Comparison of ENCODE assay signal across 1 cellular context in the genomic region with DNA sequence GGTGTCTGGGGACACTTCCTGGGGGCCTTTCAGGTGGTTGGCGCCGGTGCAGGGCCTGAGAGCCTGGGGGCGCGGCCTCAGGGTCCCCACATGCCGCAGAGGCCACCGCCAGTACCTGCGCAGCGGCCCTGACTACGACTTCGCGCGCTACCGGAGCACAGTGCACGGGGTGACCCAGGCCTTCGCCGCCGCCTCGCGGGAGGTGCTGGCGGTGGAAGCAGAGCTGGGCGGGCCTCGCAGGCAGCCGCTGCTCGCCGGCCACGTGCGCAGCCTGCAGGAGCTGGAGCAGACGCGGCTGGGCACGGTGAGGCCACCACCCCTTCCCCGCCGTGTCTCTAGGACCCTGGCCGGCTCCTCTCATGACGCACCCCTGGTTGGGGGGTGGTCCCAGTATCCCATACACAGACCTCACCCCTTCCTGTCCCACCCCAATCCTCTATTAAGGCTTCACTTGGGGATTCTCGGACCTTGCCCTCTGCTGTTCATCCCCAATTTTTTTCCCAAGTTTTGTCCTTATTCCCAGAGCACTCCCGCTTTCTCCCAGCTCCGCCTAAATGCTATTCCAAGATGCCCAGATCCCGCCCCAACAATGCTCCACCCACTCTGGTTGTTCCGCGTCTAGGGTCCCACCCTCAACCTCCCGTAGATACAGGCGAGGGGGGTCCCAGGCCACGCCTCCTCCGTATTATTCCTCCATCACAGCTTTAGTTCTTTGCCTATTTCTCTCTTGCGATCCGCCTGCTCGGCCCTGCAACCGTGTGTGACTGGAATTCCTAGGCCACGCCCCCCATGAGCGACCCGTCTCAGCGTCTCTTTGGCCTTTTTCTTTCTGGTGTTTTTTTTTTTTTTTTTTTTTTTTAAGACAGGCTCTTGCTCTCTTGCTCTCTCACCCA.
A peak's percentile ranks its signal among the peaks of the same experiment; 100 is the strongest.
TF ChIP-seq lines count a peak whose summit lies in the region.

No MANE protein-coding gene starts in this region.

TF ChIP-seq in HepG2, 621 proteins besides CTCF, POLR2A, EP300 and RAD21 (continued from another document and continues in another):
- TF ChIP-seq ZNF430 (CRISPR knock-in tag; IDR thresholded peaks at IDR 0.05) (peak; percentile 93; the same call in 1 of the 2 replicates), HNRNPLL (IDR thresholded peaks at IDR 0.05; ENCODE audit: low read depth, low read length, poor library complexity, severe bottlenecking) (peak; percentile 76), CBFB (CRISPR knock-in tag; IDR thresholded peaks at IDR 0.05) (no peak), DR1 (CRISPR knock-in tag; IDR thresholded peaks at IDR 0.05) (peak; percentile 72), ZBTB20 (CRISPR knock-in tag; IDR thresholded peaks at IDR 0.05; ENCODE audit: borderline replicate concordance, low read depth) (peak; percentile 46; the same call in 1 of the 2 replicates), ZNF468 (CRISPR knock-in tag; IDR thresholded peaks at IDR 0.05) (peak; percentile 99), SMAD9 (CRISPR knock-in tag; IDR thresholded peaks at IDR 0.05) (0 out of 2 replicates have a peak, but pooled peaks have one; percentile 75), ZFYVE20 (CRISPR knock-in tag; IDR thresholded peaks at IDR 0.05; ENCODE audit: borderline replicate concordance, low read depth) (peak; percentile 94), CENPT (CRISPR knock-in tag; IDR thresholded peaks at IDR 0.05; ENCODE audit: low read depth) (peak; percentile 99), ZNF224 (CRISPR knock-in tag; IDR thresholded peaks at IDR 0.05) (peak; percentile 98), RBFOX2 (IDR thresholded peaks at IDR 0.05; ENCODE audit: low read depth, low read length) (peak; percentile 10), ZNF746 (CRISPR knock-in tag; IDR thresholded peaks at IDR 0.05) (peak; percentile 52; the same call in 1 of the 2 replicates), SALL1 (CRISPR knock-in tag; IDR thresholded peaks at IDR 0.05) (peak; percentile 94), ZNF557 (CRISPR knock-in tag; IDR thresholded peaks at IDR 0.05) (peak; percentile 74), ZNF326 (CRISPR knock-in tag; IDR thresholded peaks at IDR 0.05; ENCODE audit: borderline replicate concordance) (peak; percentile 38; the same call in 1 of the 2 replicates), ZNF160 (CRISPR knock-in tag; IDR thresholded peaks at IDR 0.05) (peak; percentile 85; the same call in 1 of the 2 replicates), HOXA3 (CRISPR knock-in tag; IDR thresholded peaks at IDR 0.05) (peak; percentile 91), FOXC1 (CRISPR knock-in tag; IDR thresholded peaks at IDR 0.05; ENCODE audit: borderline replicate concordance) (peak; percentile 94), ZNF343 (CRISPR knock-in tag; IDR thresholded peaks at IDR 0.05) (peak; percentile 83; the same call in 1 of the 2 replicates), SMAD3 (CRISPR knock-in tag; IDR thresholded peaks at IDR 0.05) (no peak), ZNF547 (CRISPR knock-in tag; IDR thresholded peaks at IDR 0.05) (peak; percentile 83; the same call in 1 of the 2 replicates), ZNF331 (CRISPR knock-in tag; IDR thresholded peaks at IDR 0.05) (peak; percentile 87), TARDBP (CRISPR knock-in tag; IDR thresholded peaks at IDR 0.05) (peak; percentile 21), ARNT2 (CRISPR knock-in tag; IDR thresholded peaks at IDR 0.05; ENCODE audit: low read depth) (peak; percentile 98), ZNF354B (CRISPR knock-in tag; IDR thresholded peaks at IDR 0.05) (peak; percentile 99), FOSL2 (CRISPR knock-in tag; IDR thresholded peaks at IDR 0.05) (peak; percentile 32; the same call in 1 of the 2 replicates), ZNF274 (CRISPR knock-in tag; IDR thresholded peaks at IDR 0.05) (peak; percentile 98), GZF1 (CRISPR knock-in tag; IDR thresholded peaks at IDR 0.05) (peak; percentile 88; the same call in 1 of the 2 replicates), NFYC (CRISPR knock-in tag; IDR thresholded peaks at IDR 0.05) (peak; percentile 29; the same call in 1 of the 2 replicates)
- TF ChIP-seq, protein P1, sequence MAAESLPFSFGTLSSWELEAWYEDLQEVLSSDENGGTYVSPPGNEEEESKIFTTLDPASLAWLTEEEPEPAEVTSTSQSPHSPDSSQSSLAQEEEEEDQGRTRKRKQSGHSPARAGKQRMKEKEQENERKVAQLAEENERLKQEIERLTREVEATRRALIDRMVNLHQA (CRISPR knock-in tag; IDR thresholded peaks at IDR 0.05): no peak
- TF ChIP-seq, protein P2, sequence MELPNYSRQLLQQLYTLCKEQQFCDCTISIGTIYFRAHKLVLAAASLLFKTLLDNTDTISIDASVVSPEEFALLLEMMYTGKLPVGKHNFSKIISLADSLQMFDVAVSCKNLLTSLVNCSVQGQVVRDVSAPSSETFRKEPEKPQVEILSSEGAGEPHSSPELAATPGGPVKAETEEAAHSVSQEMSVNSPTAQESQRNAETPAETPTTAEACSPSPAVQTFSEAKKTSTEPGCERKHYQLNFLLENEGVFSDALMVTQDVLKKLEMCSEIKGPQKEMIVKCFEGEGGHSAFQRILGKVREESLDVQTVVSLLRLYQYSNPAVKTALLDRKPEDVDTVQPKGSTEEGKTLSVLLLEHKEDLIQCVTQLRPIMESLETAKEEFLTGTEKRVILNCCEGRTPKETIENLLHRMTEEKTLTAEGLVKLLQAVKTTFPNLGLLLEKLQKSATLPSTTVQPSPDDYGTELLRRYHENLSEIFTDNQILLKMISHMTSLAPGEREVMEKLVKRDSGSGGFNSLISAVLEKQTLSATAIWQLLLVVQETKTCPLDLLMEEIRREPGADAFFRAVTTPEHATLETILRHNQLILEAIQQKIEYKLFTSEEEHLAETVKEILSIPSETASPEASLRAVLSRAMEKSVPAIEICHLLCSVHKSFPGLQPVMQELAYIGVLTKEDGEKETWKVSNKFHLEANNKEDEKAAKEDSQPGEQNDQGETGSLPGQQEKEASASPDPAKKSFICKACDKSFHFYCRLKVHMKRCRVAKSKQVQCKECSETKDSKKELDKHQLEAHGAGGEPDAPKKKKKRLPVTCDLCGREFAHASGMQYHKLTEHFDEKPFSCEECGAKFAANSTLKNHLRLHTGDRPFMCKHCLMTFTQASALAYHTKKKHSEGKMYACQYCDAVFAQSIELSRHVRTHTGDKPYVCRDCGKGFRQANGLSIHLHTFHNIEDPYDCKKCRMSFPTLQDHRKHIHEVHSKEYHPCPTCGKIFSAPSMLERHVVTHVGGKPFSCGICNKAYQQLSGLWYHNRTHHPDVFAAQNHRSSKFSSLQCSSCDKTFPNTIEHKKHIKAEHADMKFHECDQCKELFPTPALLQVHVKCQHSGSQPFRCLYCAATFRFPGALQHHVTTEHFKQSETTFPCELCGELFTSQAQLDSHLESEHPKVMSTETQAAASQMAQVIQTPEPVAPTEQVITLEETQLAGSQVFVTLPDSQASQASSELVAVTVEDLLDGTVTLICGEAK (IDR thresholded peaks at IDR 0.05): no peak
- TF ChIP-seq, protein P2 (CRISPR knock-in tag; IDR thresholded peaks at IDR 0.05): peak; percentile 88
- TF ChIP-seq, protein P3, sequence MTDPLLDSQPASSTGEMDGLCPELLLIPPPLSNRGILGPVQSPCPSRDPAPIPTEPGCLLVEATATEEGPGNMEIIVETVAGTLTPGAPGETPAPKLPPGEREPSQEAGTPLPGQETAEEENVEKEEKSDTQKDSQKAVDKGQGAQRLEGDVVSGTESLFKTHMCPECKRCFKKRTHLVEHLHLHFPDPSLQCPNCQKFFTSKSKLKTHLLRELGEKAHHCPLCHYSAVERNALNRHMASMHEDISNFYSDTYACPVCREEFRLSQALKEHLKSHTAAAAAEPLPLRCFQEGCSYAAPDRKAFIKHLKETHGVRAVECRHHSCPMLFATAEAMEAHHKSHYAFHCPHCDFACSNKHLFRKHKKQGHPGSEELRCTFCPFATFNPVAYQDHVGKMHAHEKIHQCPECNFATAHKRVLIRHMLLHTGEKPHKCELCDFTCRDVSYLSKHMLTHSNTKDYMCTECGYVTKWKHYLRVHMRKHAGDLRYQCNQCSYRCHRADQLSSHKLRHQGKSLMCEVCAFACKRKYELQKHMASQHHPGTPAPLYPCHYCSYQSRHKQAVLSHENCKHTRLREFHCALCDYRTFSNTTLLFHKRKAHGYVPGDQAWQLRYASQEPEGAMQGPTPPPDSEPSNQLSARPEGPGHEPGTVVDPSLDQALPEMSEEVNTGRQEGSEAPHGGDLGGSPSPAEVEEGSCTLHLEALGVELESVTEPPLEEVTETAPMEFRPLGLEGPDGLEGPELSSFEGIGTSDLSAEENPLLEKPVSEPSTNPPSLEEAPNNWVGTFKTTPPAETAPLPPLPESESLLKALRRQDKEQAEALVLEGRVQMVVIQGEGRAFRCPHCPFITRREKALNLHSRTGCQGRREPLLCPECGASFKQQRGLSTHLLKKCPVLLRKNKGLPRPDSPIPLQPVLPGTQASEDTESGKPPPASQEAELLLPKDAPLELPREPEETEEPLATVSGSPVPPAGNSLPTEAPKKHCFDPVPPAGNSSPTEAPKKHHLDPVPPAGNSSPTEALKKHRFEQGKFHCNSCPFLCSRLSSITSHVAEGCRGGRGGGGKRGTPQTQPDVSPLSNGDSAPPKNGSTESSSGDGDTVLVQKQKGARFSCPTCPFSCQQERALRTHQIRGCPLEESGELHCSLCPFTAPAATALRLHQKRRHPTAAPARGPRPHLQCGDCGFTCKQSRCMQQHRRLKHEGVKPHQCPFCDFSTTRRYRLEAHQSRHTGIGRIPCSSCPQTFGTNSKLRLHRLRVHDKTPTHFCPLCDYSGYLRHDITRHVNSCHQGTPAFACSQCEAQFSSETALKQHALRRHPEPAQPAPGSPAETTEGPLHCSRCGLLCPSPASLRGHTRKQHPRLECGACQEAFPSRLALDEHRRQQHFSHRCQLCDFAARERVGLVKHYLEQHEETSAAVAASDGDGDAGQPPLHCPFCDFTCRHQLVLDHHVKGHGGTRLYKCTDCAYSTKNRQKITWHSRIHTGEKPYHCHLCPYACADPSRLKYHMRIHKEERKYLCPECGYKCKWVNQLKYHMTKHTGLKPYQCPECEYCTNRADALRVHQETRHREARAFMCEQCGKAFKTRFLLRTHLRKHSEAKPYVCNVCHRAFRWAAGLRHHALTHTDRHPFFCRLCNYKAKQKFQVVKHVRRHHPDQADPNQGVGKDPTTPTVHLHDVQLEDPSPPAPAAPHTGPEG (CRISPR knock-in tag; IDR thresholded peaks at IDR 0.05): peak; percentile 87
- TF ChIP-seq, protein P4, sequence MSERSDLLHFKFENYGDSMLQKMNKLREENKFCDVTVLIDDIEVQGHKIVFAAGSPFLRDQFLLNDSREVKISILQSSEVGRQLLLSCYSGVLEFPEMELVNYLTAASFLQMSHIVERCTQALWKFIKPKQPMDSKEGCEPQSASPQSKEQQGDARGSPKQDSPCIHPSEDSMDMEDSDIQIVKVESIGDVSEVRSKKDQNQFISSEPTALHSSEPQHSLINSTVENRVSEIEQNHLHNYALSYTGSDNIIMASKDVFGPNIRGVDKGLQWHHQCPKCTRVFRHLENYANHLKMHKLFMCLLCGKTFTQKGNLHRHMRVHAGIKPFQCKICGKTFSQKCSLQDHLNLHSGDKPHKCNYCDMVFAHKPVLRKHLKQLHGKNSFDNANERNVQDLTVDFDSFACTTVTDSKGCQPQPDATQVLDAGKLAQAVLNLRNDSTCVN (CRISPR knock-in tag; IDR thresholded peaks at IDR 0.05; ENCODE audit: borderline replicate concordance): peak; percentile 92
- TF ChIP-seq, protein P5, sequence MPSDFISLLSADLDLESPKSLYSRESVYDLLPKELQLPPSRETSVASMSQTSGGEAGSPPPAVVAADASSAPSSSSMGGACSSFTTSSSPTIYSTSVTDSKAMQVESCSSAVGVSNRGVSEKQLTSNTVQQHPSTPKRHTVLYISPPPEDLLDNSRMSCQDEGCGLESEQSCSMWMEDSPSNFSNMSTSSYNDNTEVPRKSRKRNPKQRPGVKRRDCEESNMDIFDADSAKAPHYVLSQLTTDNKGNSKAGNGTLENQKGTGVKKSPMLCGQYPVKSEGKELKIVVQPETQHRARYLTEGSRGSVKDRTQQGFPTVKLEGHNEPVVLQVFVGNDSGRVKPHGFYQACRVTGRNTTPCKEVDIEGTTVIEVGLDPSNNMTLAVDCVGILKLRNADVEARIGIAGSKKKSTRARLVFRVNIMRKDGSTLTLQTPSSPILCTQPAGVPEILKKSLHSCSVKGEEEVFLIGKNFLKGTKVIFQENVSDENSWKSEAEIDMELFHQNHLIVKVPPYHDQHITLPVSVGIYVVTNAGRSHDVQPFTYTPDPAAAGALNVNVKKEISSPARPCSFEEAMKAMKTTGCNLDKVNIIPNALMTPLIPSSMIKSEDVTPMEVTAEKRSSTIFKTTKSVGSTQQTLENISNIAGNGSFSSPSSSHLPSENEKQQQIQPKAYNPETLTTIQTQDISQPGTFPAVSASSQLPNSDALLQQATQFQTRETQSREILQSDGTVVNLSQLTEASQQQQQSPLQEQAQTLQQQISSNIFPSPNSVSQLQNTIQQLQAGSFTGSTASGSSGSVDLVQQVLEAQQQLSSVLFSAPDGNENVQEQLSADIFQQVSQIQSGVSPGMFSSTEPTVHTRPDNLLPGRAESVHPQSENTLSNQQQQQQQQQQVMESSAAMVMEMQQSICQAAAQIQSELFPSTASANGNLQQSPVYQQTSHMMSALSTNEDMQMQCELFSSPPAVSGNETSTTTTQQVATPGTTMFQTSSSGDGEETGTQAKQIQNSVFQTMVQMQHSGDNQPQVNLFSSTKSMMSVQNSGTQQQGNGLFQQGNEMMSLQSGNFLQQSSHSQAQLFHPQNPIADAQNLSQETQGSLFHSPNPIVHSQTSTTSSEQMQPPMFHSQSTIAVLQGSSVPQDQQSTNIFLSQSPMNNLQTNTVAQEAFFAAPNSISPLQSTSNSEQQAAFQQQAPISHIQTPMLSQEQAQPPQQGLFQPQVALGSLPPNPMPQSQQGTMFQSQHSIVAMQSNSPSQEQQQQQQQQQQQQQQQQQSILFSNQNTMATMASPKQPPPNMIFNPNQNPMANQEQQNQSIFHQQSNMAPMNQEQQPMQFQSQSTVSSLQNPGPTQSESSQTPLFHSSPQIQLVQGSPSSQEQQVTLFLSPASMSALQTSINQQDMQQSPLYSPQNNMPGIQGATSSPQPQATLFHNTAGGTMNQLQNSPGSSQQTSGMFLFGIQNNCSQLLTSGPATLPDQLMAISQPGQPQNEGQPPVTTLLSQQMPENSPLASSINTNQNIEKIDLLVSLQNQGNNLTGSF (CRISPR knock-in tag; IDR thresholded peaks at IDR 0.05): peak; percentile 99
